In genomic region chr1:93758842-93759515, GRCh38 we compare ENCODE assay signal across 12 cellular contexts.
A peak's percentile ranks its signal among the peaks of the same experiment; 100 is the strongest.
DNase-seq lines count a peak whose midpoint lies in the region; ATAC-seq and TF ChIP-seq lines count a peak whose summit lies in the region.
"Had no signal": no experiment of that assay in that cellular context is flagged by ENCODE, and none has a peak within 500 bp of the region (broad histone marks: within the 10 kb centered on the region; RNA-seq: fewer than 3 reads in every experiment).

No MANE protein-coding gene starts in this region.

- H3K79me2 ChIP-seq in MM.1S (ENCODE audit: low read length): no peaks in the 10 kb centered on the region

- H3K9me3 ChIP-seq in MM.1S (replicated peaks; ENCODE audit: insufficient read depth, low read length): no peaks in the 10 kb centered on the region
- H3K9me3 ChIP-seq: HAP-1 had no signal

- H2AFZ ChIP-seq in MM.1S (ENCODE audit: low read length): no peak overlapping the region

- peak; percentile 85 to 86 for ATAC-seq in stimulated activated naive B cell treated with anti-CD40 and anti-IgM and Interleukin-4, amounts not matched to agents 10 μg/mL and 1 μg/mL and 100 μg/mL, for 72 hours (replicated peaks)
- no peak for ATAC-seq in HG02981 (IDR thresholded peaks at IDR 0.05; ENCODE audit: unreplicated experiment)
- no peak for ATAC-seq in GM18519 (IDR thresholded peaks at IDR 0.05; ENCODE audit: low FRiP score, unreplicated experiment)

- no peak overlapping the region for H3K4me3 ChIP-seq in fibroblast of pulmonary artery (replicated peaks; ENCODE audit: low read depth, low read length)
- H3K4me3 ChIP-seq in MM.1S (ENCODE audit: low read length): no peak overlapping the region
- H3K4me3 ChIP-seq: HAP-1 had no signal

- H3K27me3 ChIP-seq in MM.1S (replicated peaks; ENCODE audit: insufficient read depth, low read length): no peaks in the 10 kb centered on the region

- CTCF ChIA-PET in activated CD4-positive, alpha-beta T cell treated with anti-CD3 and anti-CD28 coated beads, Interleukin-2, amount 10 ng/mL, durations not matched to agents 7 days and 5 days (lab: Charles Lee): interaction anchor here (0.9 kb wide), 1 partner anchor 87 kb away, joined by 4 read pairs; no protein-coding TSS in a partner anchor

- H3K4me1 ChIP-seq in MM.1S (ENCODE audit: low read length): no peaks in the 10 kb centered on the region
- H3K4me1 ChIP-seq: HAP-1 had no signal

- no peaks in the 10 kb centered on the region for H4K20me1 ChIP-seq in MM.1S (ENCODE audit: insufficient read depth, low read length)

- no peaks in the 10 kb centered on the region for H3F3A ChIP-seq in MM.1S (ENCODE audit: insufficient read depth, low read length)

- H3K9me2 ChIP-seq in MM.1S (replicated peaks; ENCODE audit: insufficient read depth, low read length): no peaks in the 10 kb centered on the region

- no peak overlapping the region for H3K9ac ChIP-seq in MM.1S (ENCODE audit: low read length)

- peaks cover 24% of the 10 kb centered on the region for H3K4me1 Mint-ChIP-seq in activated CD4-positive, alpha-beta T cell treated with anti-CD3 and anti-CD28 coated beads, Interleukin-2, amount 10 ng/mL, durations not matched to agents 7 days and 5 days
- H3K4me1 Mint-ChIP-seq in T-helper 1 cell treated with Interleukin-12 subunit alpha and Interleukin-12 subunit beta and Interleukin-4 antibody, amounts not matched to agents 30 μg/mL and 1 μg/mL, for 36 hours (ENCODE audit: low read depth): peaks cover 20% of the 10 kb centered on the region
- H3K4me1 Mint-ChIP-seq in stimulated activated naive B cell treated with anti-CD40 and anti-IgM and Interleukin-4, amounts not matched to agents 10 μg/mL and 1 μg/mL and 100 μg/mL, for 72 hours: peaks cover 11 to 20% of the 10 kb centered on the region in 2 donors

- no peaks in the 10 kb centered on the region for H3K36me3 ChIP-seq in MM.1S (replicated peaks; ENCODE audit: insufficient read depth, low read length)
- H3K36me3 ChIP-seq: HAP-1 had no signal

- no peaks in the 10 kb centered on the region for H3K36me3 Mint-ChIP-seq in activated CD4-positive, alpha-beta T cell treated with anti-CD3 and anti-CD28 coated beads, Interleukin-2, amount 10 ng/mL, durations not matched to agents 7 days and 5 days (ENCODE audit: low read depth)
- H3K36me3 Mint-ChIP-seq in T-helper 1 cell treated with Interleukin-12 subunit alpha and Interleukin-12 subunit beta and Interleukin-4 antibody, amounts not matched to agents 30 μg/mL and 1 μg/mL, for 36 hours (ENCODE audit: low read depth): no peaks in the 10 kb centered on the region
- H3K36me3 Mint-ChIP-seq in stimulated activated naive B cell treated with anti-CD40 and anti-IgM and Interleukin-4, amounts not matched to agents 10 μg/mL and 1 μg/mL and 100 μg/mL, for 72 hours: no peaks in the 10 kb centered on the region
- H3K36me3 Mint-ChIP-seq: CD4-positive, alpha-beta memory T cell; memory B cell had no signal

- POLR2A ChIA-PET in activated CD4-positive, alpha-beta T cell treated with anti-CD3 and anti-CD28 coated beads, Interleukin-2, amount 10 ng/mL, durations not matched to agents 7 days and 5 days (lab: Charles Lee): no interaction called here

- no peak overlapping the region for H3K4me2 ChIP-seq in MM.1S (ENCODE audit: low read depth, low read length)

- H3K27me3 Mint-ChIP-seq in activated CD4-positive, alpha-beta T cell treated with anti-CD3 and anti-CD28 coated beads, Interleukin-2, amount 10 ng/mL, durations not matched to agents 7 days and 5 days: no peaks in the 10 kb centered on the region
- no peaks in the 10 kb centered on the region for H3K27me3 Mint-ChIP-seq in T-helper 1 cell treated with Interleukin-12 subunit alpha and Interleukin-12 subunit beta and Interleukin-4 antibody, amounts not matched to agents 30 μg/mL and 1 μg/mL, for 36 hours (ENCODE audit: low read depth)
- no peaks in the 10 kb centered on the region for H3K27me3 Mint-ChIP-seq in stimulated activated naive B cell treated with anti-CD40 and anti-IgM and Interleukin-4, amounts not matched to agents 10 μg/mL and 1 μg/mL and 100 μg/mL, for 72 hours
- H3K27me3 Mint-ChIP-seq: CD4-positive, alpha-beta memory T cell; memory B cell had no signal

- H3K9me3 Mint-ChIP-seq in activated CD4-positive, alpha-beta T cell treated with anti-CD3 and anti-CD28 coated beads, Interleukin-2, amount 10 ng/mL, durations not matched to agents 7 days and 5 days: no peaks in the 10 kb centered on the region
- no peaks in the 10 kb centered on the region for H3K9me3 Mint-ChIP-seq in T-helper 1 cell treated with Interleukin-12 subunit alpha and Interleukin-12 subunit beta and Interleukin-4 antibody, amounts not matched to agents 30 μg/mL and 1 μg/mL, for 36 hours
- peaks cover 0 to 2% of the 10 kb centered on the region in 2 donors for H3K9me3 Mint-ChIP-seq in stimulated activated naive B cell treated with anti-CD40 and anti-IgM and Interleukin-4, amounts not matched to agents 10 μg/mL and 1 μg/mL and 100 μg/mL, for 72 hours
- H3K9me3 Mint-ChIP-seq: memory B cell had no signal

- TF ChIP-seq CTCF in fibroblast of pulmonary artery (IDR thresholded peaks at IDR 0.05; ENCODE audit: low read length, missing control alignments): peak; percentile 22
- TF ChIP-seq CTCF in MM.1S (IDR thresholded peaks at IDR 0.05; ENCODE audit: low read length): no peak

- DNase-seq in activated CD4-positive, alpha-beta T cell treated with anti-CD3 and anti-CD28 coated beads, Interleukin-2, amount 10 ng/mL, durations not matched to agents 7 days and 5 days: peak; percentile 18
- DNase-seq in activated CD4-positive, alpha-beta T cell treated with anti-CD3 and anti-CD28 coated beads, Interleukin-2, amount 50 U/mL, for 1 hour: no peak
- DNase-seq in fibroblast of pulmonary artery (ENCODE audit: low read depth) (peak; percentile 98), MM.1S (no peak)
- no peak for DNase-seq in stimulated activated naive B cell treated with anti-CD40 and anti-IgM and Interleukin-4, amounts not matched to agents 10 μg/mL and 1 μg/mL and 100 μg/mL, for 72 hours
- DNase-seq: CD4-positive, alpha-beta memory T cell; NCI-H1930 had no signal

- H3K27ac ChIP-seq in MM.1S (ENCODE audit: low read length): no peak overlapping the region

- no peak overlapping the region for H3K4me3 Mint-ChIP-seq in activated CD4-positive, alpha-beta T cell treated with anti-CD3 and anti-CD28 coated beads, Interleukin-2, amount 10 ng/mL, durations not matched to agents 7 days and 5 days
- no peak overlapping the region for H3K4me3 Mint-ChIP-seq in T-helper 1 cell treated with Interleukin-12 subunit alpha and Interleukin-12 subunit beta and Interleukin-4 antibody, amounts not matched to agents 30 μg/mL and 1 μg/mL, for 36 hours
- no peak overlapping the region for H3K4me3 Mint-ChIP-seq in stimulated activated naive B cell treated with anti-CD40 and anti-IgM and Interleukin-4, amounts not matched to agents 10 μg/mL and 1 μg/mL and 100 μg/mL, for 72 hours
- H3K4me3 Mint-ChIP-seq: CD4-positive, alpha-beta memory T cell; memory B cell had no signal

- H3K27ac Mint-ChIP-seq in activated CD4-positive, alpha-beta T cell treated with anti-CD3 and anti-CD28 coated beads, Interleukin-2, amount 10 ng/mL, durations not matched to agents 7 days and 5 days: peak overlapping the region; percentile 50
- H3K27ac Mint-ChIP-seq in T-helper 1 cell treated with Interleukin-12 subunit alpha and Interleukin-12 subunit beta and Interleukin-4 antibody, amounts not matched to agents 30 μg/mL and 1 μg/mL, for 36 hours: peak overlapping the region; percentile 60
- no peak overlapping the region for H3K27ac Mint-ChIP-seq in stimulated activated naive B cell treated with anti-CD40 and anti-IgM and Interleukin-4, amounts not matched to agents 10 μg/mL and 1 μg/mL and 100 μg/mL, for 72 hours
- H3K27ac Mint-ChIP-seq: CD4-positive, alpha-beta memory T cell; memory B cell had no signal

Comparison
In these comparisons a context has a peak if more than half of its experiments do, and no peak if none do; other contexts are left out.
1. DNase-seq: peak in activated CD4-positive, alpha-beta T cell treated with anti-CD3 and anti-CD28 coated beads, Interleukin-2, amount 10 ng/mL, durations not matched to agents 7 days and 5 days (single experiment) and fibroblast of pulmonary artery (single experiment); none in activated CD4-positive, alpha-beta T cell treated with anti-CD3 and anti-CD28 coated beads, Interleukin-2, amount 50 U/mL, for 1 hour (single experiment), stimulated activated naive B cell treated with anti-CD40 and anti-IgM and Interleukin-4, amounts not matched to agents 10 μg/mL and 1 μg/mL and 100 μg/mL, for 72 hours (single experiment) and MM.1S (single experiment).
2. ATAC-seq: peak in stimulated activated naive B cell treated with anti-CD40 and anti-IgM and Interleukin-4, amounts not matched to agents 10 μg/mL and 1 μg/mL and 100 μg/mL, for 72 hours (2 of 2); none in HG02981 (single experiment) and GM18519 (single experiment).